Comparison of ENCODE assay signal across 9 cellular contexts in the genomic region with DNA sequence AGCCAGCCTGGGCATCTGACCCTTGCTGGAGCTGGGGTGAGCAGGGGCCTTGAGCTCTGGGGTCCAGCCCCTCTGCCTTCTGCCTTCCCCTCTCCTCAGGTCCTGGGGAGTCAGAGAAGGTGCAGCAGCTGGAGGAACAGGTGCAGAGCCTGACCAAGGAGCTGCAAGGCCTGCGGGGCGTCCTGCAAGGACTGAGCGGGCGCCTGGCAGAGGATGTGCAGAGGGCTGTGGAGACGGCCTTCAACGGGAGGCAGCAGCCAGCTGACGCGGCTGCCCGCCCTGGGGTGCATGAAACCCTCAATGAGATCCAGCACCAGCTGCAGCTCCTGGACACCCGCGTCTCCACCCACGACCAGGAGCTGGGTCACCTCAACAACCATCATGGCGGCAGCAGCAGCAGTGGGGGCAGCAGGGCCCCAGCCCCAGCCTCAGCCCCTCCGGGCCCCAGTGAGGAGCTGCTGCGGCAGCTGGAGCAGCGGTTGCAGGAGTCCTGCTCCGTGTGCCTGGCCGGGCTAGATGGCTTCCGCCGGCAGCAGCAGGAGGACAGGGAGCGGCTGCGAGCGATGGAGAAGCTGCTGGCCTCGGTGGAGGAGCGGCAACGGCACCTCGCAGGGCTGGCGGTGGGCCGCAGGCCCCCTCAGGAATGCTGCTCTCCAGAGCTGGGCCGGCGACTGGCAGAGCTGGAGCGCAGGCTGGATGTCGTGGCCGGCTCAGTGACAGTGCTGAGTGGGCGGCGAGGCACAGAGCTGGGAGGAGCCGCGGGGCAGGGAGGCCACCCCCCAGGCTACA. TPM values are rescaled to one million over a fixed set of nuclear protein-coding genes. Genes with fewer than 3 reads are reported as not detected.
DNase-seq lines count a peak whose midpoint lies in the region; ATAC-seq and TF ChIP-seq lines count a peak whose summit lies in the region.
"Had no signal": no experiment of that assay in that cellular context is flagged by ENCODE, and none has a peak within 500 bp of the region (broad histone marks: within the 10 kb centered on the region; RNA-seq: fewer than 3 reads in every experiment).

No MANE protein-coding gene starts in this region.

- no peak overlapping the region for H2AFZ ChIP-seq in SK-N-SH (ENCODE audit: low read depth)

- DNase-seq in SK-N-SH (no peak), Panc1 (ENCODE audit: low read depth, low spot score) (no peak), heart right ventricle (no peak), GF-D8 (lab: John Stamatoyannopoulos, UW) (no peak)
- DNase-seq: retina had no signal

- H3K27ac ChIP-seq in SK-N-SH (ENCODE audit: low read depth in 2 of 2, low read length in 1 of 2) (peak overlapping the region; percentile 50 to 99; a peak in 3 of 4 replicates), Panc1 (ENCODE audit: low read length) (peak overlapping the region; percentile 77; the same call in 1 of the 2 replicates), heart right ventricle (peak overlapping the region in 9 of 10 donors; percentile 66 to 89 (median 79)), skin epidermis (peak overlapping the region in 15 of 21 experiments; percentile 1 to 87 (median 75))

- CTCF ChIA-PET in SK-N-SH (lab: Yijun Ruan, JAX), result interaction anchor here (0.9 to 14.6 kb wide), 10 partner anchors 15 to 236 kb away, joined by 3 to 227 read pairs (median 16); a partner anchor contains a TSS
- CTCF ChIA-PET in Panc1 (lab: Charles Lee), result interaction anchor here (0.6 kb wide), 2 partner anchors 12 to 36 kb away, joined by 3 to 4 read pairs; no protein-coding TSS in a partner anchor

- H3K9me3 ChIP-seq in SK-N-SH (no peaks in the 10 kb centered on the region), Panc1 (ENCODE audit: control insufficient read depth, insufficient read depth, low read depth, low read length) (no peaks in the 10 kb centered on the region), heart right ventricle (no peaks in the 10 kb centered on the region)

- H3K27me3 ChIP-seq in SK-N-SH (ENCODE audit: insufficient read depth) (no peaks in the 10 kb centered on the region), Panc1 (ENCODE audit: control insufficient read depth, insufficient read depth, low read length) (no peaks in the 10 kb centered on the region), heart right ventricle (no peaks in the 10 kb centered on the region)

- 87% methylated on average over 27 of the region's 38 CpGs for WGBS in SK-N-SH (ENCODE audit: low lambda C conversion rate)
- 89 to 91% methylated on average over 38 of the region's 38 CpGs for WGBS in heart right ventricle, 2 donors

- no peaks in the 10 kb centered on the region for H3K9me2 ChIP-seq in SK-N-SH

- H3K36me3 ChIP-seq in SK-N-SH (replicated peaks in 1 of 2; ENCODE audit: control insufficient read depth in 1 of 2, insufficient read depth in 2 of 2, low read length in 1 of 2) (peaks cover 16 to 38% of the 10 kb centered on the region in 2 experiments), Panc1 (ENCODE audit: control insufficient read depth, insufficient read depth, low read length) (no peaks in the 10 kb centered on the region), heart right ventricle (peaks cover 0 to 13% (median 0%) of the 10 kb centered on the region in 9 donors)

- BruUV-seq in Panc1 (replicated peaks; lab: Mats Ljungman, UMichigan), result no TSS peak

- in situ Hi-C loops in Panc1 (cut with HindIII; ENCODE audit: low pct_unique_long_range_greater_than_20kb, low sequenced_read_pairs), result no loop called here

- intact Hi-C loops in Panc1 (cut with micrococcal nuclease; ENCODE audit: unreplicated experiment) (loop anchor here (10.0 kb wide), 1 partner anchor 117 kb away; no protein-coding TSS in a partner anchor), heart right ventricle (cut with DNase I) (loop anchor here in 6 of 10 donors (2.0 to 10.0 kb wide), 5 partner anchors 47 to 121 kb away; a partner anchor contains a TSS)

- H4K20me1 ChIP-seq in SK-N-SH (ENCODE audit: insufficient read depth), result peaks cover 16% of the 10 kb centered on the region; the same call in 1 of the 2 replicates

- H3K79me2 ChIP-seq in SK-N-SH (ENCODE audit: insufficient read depth), result peaks cover 32% of the 10 kb centered on the region

- no peak for TF ChIP-seq CTCF in SK-N-SH (IDR thresholded peaks at IDR 0.05)
- no peak for TF ChIP-seq CTCF in Panc1 (IDR thresholded peaks at IDR 0.05)
- no peak for TF ChIP-seq CTCF in heart right ventricle (IDR thresholded peaks at IDR 0.05)

- ATAC-seq in SK-N-SH treated with all-trans-retinoic acid at 6 μM for 48 hours (no peak), Panc1 (no peak), heart right ventricle (no peak), GM18858 (IDR thresholded peaks at IDR 0.05; ENCODE audit: unreplicated experiment) (no peak), GM18870 (IDR thresholded peaks at IDR 0.05; ENCODE audit: unreplicated experiment) (no peak)

- H3K4me2 ChIP-seq in SK-N-SH, result peak overlapping the region; percentile 100

- POLR2A ChIA-PET in SK-N-SH (lab: Yijun Ruan, JAX) (interaction anchor here (1.4 to 6.7 kb wide), 3 partner anchors 10 to 32 kb away, joined by 3 to 63 read pairs (median 18); a partner anchor contains a TSS), Panc1 (lab: Charles Lee) (no interaction called here)

- TF ChIP-seq RAD21 in SK-N-SH (IDR thresholded peaks at IDR 0.05; ENCODE audit: low read length), result no peak

- peaks cover 13% of the 10 kb centered on the region for H3F3A ChIP-seq in SK-N-SH (replicated peaks; ENCODE audit: insufficient read depth)

- H3K4me3 ChIP-seq in SK-N-SH (ENCODE audit: low read depth in 2 of 2, low read length in 1 of 2) (peak overlapping the region in 1 of 2 experiments; percentile 32; a peak in 1 of 4 replicates), Panc1 (ENCODE audit: low read depth in 2 of 2, low read length in 2 of 2) (no peak overlapping the region), heart right ventricle (peak overlapping the region in 2 of 10 donors; percentile 64 to 68), skin epidermis (no peak overlapping the region)

- no peak overlapping the region for H3K9ac ChIP-seq in SK-N-SH

- TF ChIP-seq EP300 in SK-N-SH (IDR thresholded peaks at IDR 0.05; ENCODE audit: borderline replicate concordance in 1 of 2, low read depth in 1 of 2, low read length in 1 of 2), result no peak

- peaks cover 25 to 57% of the 10 kb centered on the region in 2 experiments for H3K4me1 ChIP-seq in SK-N-SH (ENCODE audit: control insufficient read depth in 1 of 2, insufficient read depth in 2 of 2, low read depth in 1 of 2, low read length in 1 of 2)
- peaks cover 7% of the 10 kb centered on the region for H3K4me1 ChIP-seq in Panc1 (ENCODE audit: control insufficient read depth, insufficient read depth, low read length)
- H3K4me1 ChIP-seq in heart right ventricle, result peaks cover 6 to 69% (median 53%) of the 10 kb centered on the region in 9 donors

TF ChIP-seq in SK-N-SH, 30 proteins besides CTCF, POLR2A, EP300 and RAD21 (continues in another document):
- no peak for TF ChIP-seq NRF1 (IDR thresholded peaks at IDR 0.05; ENCODE audit: low read depth, low read length)
- no peak for TF ChIP-seq POLR2AphosphoS5 (IDR thresholded peaks at IDR 0.05; ENCODE audit: low read depth, low read length)
- TF ChIP-seq MEF2A (IDR thresholded peaks at IDR 0.05; ENCODE audit: borderline replicate concordance, low read depth), result no peak

TF ChIP-seq in SK-N-SH treated with all-trans-retinoic acid at 6 μM for 48 hours, 23 proteins besides CTCF, POLR2A, EP300 and RAD21:
- no peak for TF ChIP-seq ARNTL (CRISPR knock-in tag; IDR thresholded peaks at IDR 0.05; ENCODE audit: borderline replicate concordance, low read depth)

RNA-seq across cellular contexts. Expression of a gene that starts 3.8 kb away (rescaled TPM):
- polyA plus RNA-seq in SK-N-SH (2012; rRNA removed), result 184 and 286 TPM in 2 replicates
- polyA plus RNA-seq in SK-N-SH (2012; cell fraction: cytosol; rRNA removed), result 96.2 and 169 TPM in 2 replicates
- 206 and 267 TPM in 2 replicates for polyA plus RNA-seq in SK-N-SH (2012; cell fraction: nucleus; rRNA removed)
- total RNA-seq in Panc1 (2021; ENCODE audit: unreplicated experiment), result 0.31 TPM
- 1.2 TPM for polyA plus RNA-seq in Panc1 (2012; ENCODE audit: insufficient read length)
- 10 to 100 TPM in 7 of 10 donors, 1 to 10 TPM in 3; 6.8 to 53.2 (median 12.2) TPM for total RNA-seq in heart right ventricle
- 10 to 100 TPM; 40.8 to 41.0 TPM for polyA plus RNA-seq in heart right ventricle

RNA-seq across cellular contexts. Expression of a gene that starts 4.4 kb away (rescaled TPM):
- 6.5 and 10.3 TPM in 2 replicates for polyA plus RNA-seq in SK-N-SH (2012; rRNA removed)
- 5.2 and 7.6 TPM in 2 replicates for polyA plus RNA-seq in SK-N-SH (2012; cell fraction: cytosol; rRNA removed)
- 12.4 and 21.0 TPM in 2 replicates for polyA plus RNA-seq in SK-N-SH (2012; cell fraction: nucleus; rRNA removed)
- total RNA-seq in Panc1 (2021; ENCODE audit: unreplicated experiment), result 1.5 TPM
- polyA plus RNA-seq in Panc1 (2012; ENCODE audit: insufficient read length), result 2.3 TPM
- 1 to 10 TPM in 9 of 10 donors, under 1 TPM in 1; 0.32 to 4.6 (median 2.3) TPM for total RNA-seq in heart right ventricle
- polyA plus RNA-seq in heart right ventricle, result 1 to 10 TPM; 2.2 TPM

RNA-seq across cellular contexts. Expression of a gene that starts 10.7 kb away (rescaled TPM):
- 876 and 1,851 TPM in 2 replicates for polyA plus RNA-seq in SK-N-SH (2012; rRNA removed)
- polyA plus RNA-seq in SK-N-SH (2012; cell fraction: cytosol; rRNA removed), result 1,232 and 1,463 TPM in 2 replicates
- 356 and 431 TPM in 2 replicates for polyA plus RNA-seq in SK-N-SH (2012; cell fraction: nucleus; rRNA removed)
- 219 TPM for total RNA-seq in Panc1 (2021; ENCODE audit: unreplicated experiment)
- 518 TPM for polyA plus RNA-seq in Panc1 (2012; ENCODE audit: insufficient read length)
- total RNA-seq in heart right ventricle, result 100 to 1,000 TPM; 342 to 457 (median 388) TPM
- polyA plus RNA-seq in heart right ventricle, result 100 to 1,000 TPM; 336 to 456 TPM

RNA-seq across cellular contexts. Expression of a gene that starts 30.7 kb away (rescaled TPM):
- polyA plus RNA-seq in SK-N-SH (2012; rRNA removed) (45.5 and 47.8 TPM in 2 replicates), heart right ventricle (1 to 10 TPM; 4.2 to 6.5 TPM)
- 32.0 and 43.2 TPM in 2 replicates for polyA plus RNA-seq in SK-N-SH (2012; cell fraction: cytosol; rRNA removed)
- polyA plus RNA-seq in SK-N-SH (2012; cell fraction: nucleus; rRNA removed), result 33.7 and 37.7 TPM in 2 replicates
- total RNA-seq in Panc1 (2021; ENCODE audit: unreplicated experiment) (55.6 TPM), heart right ventricle (10 to 100 TPM in 6 of 10 donors, 1 to 10 TPM in 4; 7.9 to 16.8 (median 11.7) TPM)
- polyA plus RNA-seq in Panc1 (2012; ENCODE audit: insufficient read length), result 46.6 TPM

RNA-seq across cellular contexts. Expression of a gene that starts 36.8 kb away (rescaled TPM):
- polyA plus RNA-seq in SK-N-SH (2012; rRNA removed) (17.1 and 18.3 TPM in 2 replicates), heart right ventricle (under 1 TPM; 0.57 to 0.73 TPM)
- 14.7 and 20.2 TPM in 2 replicates for polyA plus RNA-seq in SK-N-SH (2012; cell fraction: cytosol; rRNA removed)
- polyA plus RNA-seq in SK-N-SH (2012; cell fraction: nucleus; rRNA removed), result 14.7 and 15.3 TPM in 2 replicates
- total RNA-seq in Panc1 (2021; ENCODE audit: unreplicated experiment) (10.1 TPM), heart right ventricle (1 to 10 TPM in 3 of 10 donors, under 1 TPM in 7; 0.21 to 1.2 (median 0.68) TPM)
- 16.8 TPM for polyA plus RNA-seq in Panc1 (2012; ENCODE audit: insufficient read length)
